14 cellular contexts compared by ENCODE assay signal in the genomic region with DNA sequence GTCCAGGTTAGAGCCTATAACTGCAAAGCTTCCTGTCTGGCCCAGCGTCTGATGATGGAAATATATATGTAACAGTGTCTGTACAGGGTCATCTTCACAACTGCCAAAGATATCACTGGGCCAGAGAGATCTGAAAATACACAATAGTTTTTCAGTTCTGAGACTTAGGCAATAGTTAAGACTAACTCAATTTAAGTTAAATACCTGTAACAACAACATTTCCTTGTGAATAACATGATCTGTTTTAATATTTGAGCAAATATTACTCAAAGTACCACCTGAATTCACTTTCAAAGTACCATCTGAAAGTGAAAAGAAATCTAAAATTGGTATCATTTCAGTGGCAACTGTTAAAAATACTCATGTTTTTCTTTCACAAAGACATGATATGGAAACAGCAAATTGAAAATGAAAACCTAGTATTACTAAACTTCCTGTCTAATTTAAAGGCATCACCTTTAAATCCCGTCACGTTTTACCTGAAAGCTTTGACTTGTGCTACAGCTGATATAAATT. TPM values are rescaled to one million over a fixed set of nuclear protein-coding genes. Genes with fewer than 3 reads are reported as not detected.
DNase-seq lines count a peak whose midpoint lies in the region; ATAC-seq and TF ChIP-seq lines count a peak whose summit lies in the region.
"Had no signal": no experiment of that assay in that cellular context is flagged by ENCODE, and none has a peak within 500 bp of the region (broad histone marks: within the 10 kb centered on the region; RNA-seq: fewer than 3 reads in every experiment).

No MANE protein-coding gene starts in this region.

- H3K9ac ChIP-seq in PC-3 (ENCODE audit: low read length): no peak overlapping the region

- no peaks in the 10 kb centered on the region for H3K4me1 ChIP-seq in PC-3 (ENCODE audit: insufficient read depth, low read length)
- H3K4me1 ChIP-seq in naive thymus-derived CD4-positive, alpha-beta T cell (ENCODE audit: control insufficient read depth in 2 of 2, insufficient read depth in 2 of 2, low read length in 2 of 2): no peaks in the 10 kb centered on the region
- H3K4me1 ChIP-seq: breast epithelium had no signal

- no peaks in the 10 kb centered on the region for H3K9me2 ChIP-seq in PC-3 (replicated peaks; ENCODE audit: low read length)

- H3K27me3 ChIP-seq in PC-3 (ENCODE audit: low read length): no peaks in the 10 kb centered on the region
- no peaks in the 10 kb centered on the region for H3K27me3 ChIP-seq in naive thymus-derived CD4-positive, alpha-beta T cell (ENCODE audit: control insufficient read depth in 2 of 2, insufficient read depth in 2 of 2, low read length in 2 of 2)
- H3K27me3 ChIP-seq: breast epithelium had no signal

- intact Hi-C loops in activated CD4-positive, alpha-beta T cell treated with anti-CD3 and anti-CD28 coated beads for 36 hours (cut with DNase I, micrococcal nuclease): loop anchor here in 1 of 2 experiments (2.0 to 10.0 kb wide), 6 partner anchors 157 to 455 kb away; partner anchors contain the start of genes OCIAD2 and SLAIN2
- intact Hi-C loops in PC-3 (cut with micrococcal nuclease): no loop called here
- intact Hi-C loops in naive thymus-derived CD4-positive, alpha-beta T cell (cut with micrococcal nuclease): loop anchor here in 1 of 2 donors (5.0 kb wide), 1 partner anchor 182 kb away; no protein-coding TSS in a partner anchor

- H2AFZ ChIP-seq in PC-3 (ENCODE audit: low read length): no peak overlapping the region

- no peaks in the 10 kb centered on the region for H3K79me2 ChIP-seq in PC-3 (ENCODE audit: low read length)

- POLR2A ChIA-PET in activated CD4-positive, alpha-beta T cell treated with anti-CD3 and anti-CD28 coated beads for 36 hours (lab: Charles Lee): interaction anchor here (0.6 kb wide), 1 partner anchor 463 kb away, joined by 3 read pairs; no protein-coding TSS in a partner anchor
- POLR2A ChIA-PET in PC-3 (lab: Charles Lee; ENCODE audit: unreplicated experiment): no interaction called here
- POLR2A ChIA-PET in naive thymus-derived CD4-positive, alpha-beta T cell (lab: Charles Lee): no interaction called here

- no peak overlapping the region for H3K27ac Mint-ChIP-seq in activated CD4-positive, alpha-beta T cell treated with anti-CD3 and anti-CD28 coated beads for 36 hours
- H3K27ac Mint-ChIP-seq in activated naive CD8-positive, alpha-beta T cell treated with anti-CD3 and anti-CD28 coated beads for 36 hours: peak overlapping the region; percentile 83
- peak overlapping the region in 1 of 9 donors; percentile 25 for H3K27ac Mint-ChIP-seq in naive thymus-derived CD4-positive, alpha-beta T cell

- no peaks in the 10 kb centered on the region for H3F3A ChIP-seq in PC-3 (ENCODE audit: low read length, unreplicated experiment)

- no peaks in the 10 kb centered on the region for H3K27me3 Mint-ChIP-seq in activated CD4-positive, alpha-beta T cell treated with anti-CD3 and anti-CD28 coated beads for 36 hours
- H3K27me3 Mint-ChIP-seq in activated naive CD8-positive, alpha-beta T cell treated with anti-CD3 and anti-CD28 coated beads for 36 hours: no peaks in the 10 kb centered on the region
- H3K27me3 Mint-ChIP-seq in naive thymus-derived CD4-positive, alpha-beta T cell: no peaks in the 10 kb centered on the region
- H3K27me3 Mint-ChIP-seq: naive B cell had no signal

- H3K27ac ChIP-seq in PC-3 (ENCODE audit: low read length): no peak overlapping the region
- H3K27ac ChIP-seq in naive thymus-derived CD4-positive, alpha-beta T cell (ENCODE audit: low read depth, low read length): no peak overlapping the region
- H3K27ac ChIP-seq: breast epithelium, skin epidermis had no signal

- CTCF ChIA-PET in activated CD4-positive, alpha-beta T cell treated with anti-CD3 and anti-CD28 coated beads for 36 hours (lab: Charles Lee): interaction anchor here (0.7 to 1.5 kb wide), 4 partner anchors 15 to 372 kb away, joined by 3 to 4 read pairs (median 3); no protein-coding TSS in a partner anchor
- CTCF ChIA-PET in PC-3 (lab: Charles Lee): no interaction called here
- CTCF ChIA-PET in naive thymus-derived CD4-positive, alpha-beta T cell (lab: Charles Lee): no interaction called here

- H3K4me2 ChIP-seq in PC-3 (ENCODE audit: low read length): no peak overlapping the region

- DNase-seq in activated CD4-positive, alpha-beta T cell treated with anti-CD3 and anti-CD28 coated beads for 36 hours: no peak
- no peak for DNase-seq in activated CD4-positive, alpha-beta T cell treated with anti-CD3 and anti-CD28 coated beads for 1 hour
- DNase-seq in activated naive CD8-positive, alpha-beta T cell treated with anti-CD3 and anti-CD28 coated beads for 36 hours: no peak
- no peak for DNase-seq in PC-3
- DNase-seq in COLO829 (ENCODE audit: low spot score): no peak
- DNase-seq in naive thymus-derived CD4-positive, alpha-beta T cell: no peak
- DNase-seq: naive B cell, NCI-H526 treated with DMSO at 0.1 percent for 48 hours had no signal

- TF ChIP-seq CTCF in PC-3 (conservative IDR thresholded peaks at IDR 0.05; ENCODE audit: low read depth, low read length): no peak

- H3K4me1 Mint-ChIP-seq in activated CD4-positive, alpha-beta T cell treated with anti-CD3 and anti-CD28 coated beads for 36 hours: peaks cover 17% of the 10 kb centered on the region
- peaks cover 27% of the 10 kb centered on the region for H3K4me1 Mint-ChIP-seq in activated naive CD8-positive, alpha-beta T cell treated with anti-CD3 and anti-CD28 coated beads for 36 hours
- peaks cover 0 to 14% (median 0%) of the 10 kb centered on the region in 7 donors for H3K4me1 Mint-ChIP-seq in naive thymus-derived CD4-positive, alpha-beta T cell
- H3K4me1 Mint-ChIP-seq: naive B cell had no signal

- no peak overlapping the region for H3K4me3 ChIP-seq in PC-3 (ENCODE audit: low read length)
- H3K4me3 ChIP-seq in naive thymus-derived CD4-positive, alpha-beta T cell (ENCODE audit: low read length): no peak overlapping the region
- H3K4me3 ChIP-seq: breast epithelium, skin epidermis had no signal

- H4K20me1 ChIP-seq in PC-3 (ENCODE audit: low read length): no peaks in the 10 kb centered on the region

- H3K9me3 Mint-ChIP-seq in activated CD4-positive, alpha-beta T cell treated with anti-CD3 and anti-CD28 coated beads for 36 hours (ENCODE audit: low read depth): no peaks in the 10 kb centered on the region
- no peaks in the 10 kb centered on the region for H3K9me3 Mint-ChIP-seq in activated naive CD8-positive, alpha-beta T cell treated with anti-CD3 and anti-CD28 coated beads for 36 hours
- no peaks in the 10 kb centered on the region for H3K9me3 Mint-ChIP-seq in naive thymus-derived CD4-positive, alpha-beta T cell
- H3K9me3 Mint-ChIP-seq: naive B cell had no signal

- BruUV-seq in PC-3 (replicated peaks; lab: Mats Ljungman, UMichigan): no TSS peak

- H3K36me3 ChIP-seq in PC-3 (ENCODE audit: low read depth, low read length): peaks cover 10% of the 10 kb centered on the region; the same call in 1 of the 2 replicates
- H3K36me3 ChIP-seq in naive thymus-derived CD4-positive, alpha-beta T cell (ENCODE audit: control insufficient read depth in 2 of 3, insufficient read depth in 3 of 3, low read length in 3 of 3): peaks cover 0 to 25% (median 4%) of the 10 kb centered on the region in 3 experiments
- H3K36me3 ChIP-seq: breast epithelium had no signal

- H3K36me3 Mint-ChIP-seq in activated CD4-positive, alpha-beta T cell treated with anti-CD3 and anti-CD28 coated beads for 36 hours (ENCODE audit: low read depth): peaks cover 12% of the 10 kb centered on the region
- peaks cover 18% of the 10 kb centered on the region for H3K36me3 Mint-ChIP-seq in activated naive CD8-positive, alpha-beta T cell treated with anti-CD3 and anti-CD28 coated beads for 36 hours
- peaks cover 4 to 31% (median 15%) of the 10 kb centered on the region in 5 donors for H3K36me3 Mint-ChIP-seq in naive thymus-derived CD4-positive, alpha-beta T cell

- no peak overlapping the region for H3K4me3 Mint-ChIP-seq in activated CD4-positive, alpha-beta T cell treated with anti-CD3 and anti-CD28 coated beads for 36 hours
- peak overlapping the region; percentile 29 for H3K4me3 Mint-ChIP-seq in activated naive CD8-positive, alpha-beta T cell treated with anti-CD3 and anti-CD28 coated beads for 36 hours
- no peak overlapping the region for H3K4me3 Mint-ChIP-seq in naive thymus-derived CD4-positive, alpha-beta T cell
- H3K4me3 Mint-ChIP-seq: naive B cell had no signal

- ATAC-seq in activated CD4-positive, alpha-beta T cell treated with anti-CD3 and anti-CD28 coated beads for 36 hours: peak; percentile 73
- ATAC-seq in GM21529 (IDR thresholded peaks at IDR 0.05; ENCODE audit: unreplicated experiment): peak; percentile 83
- peak; percentile 83 for ATAC-seq in HG03095 (IDR thresholded peaks at IDR 0.05; ENCODE audit: unreplicated experiment)
- ATAC-seq in PC-3: no peak
- no peak for ATAC-seq in naive thymus-derived CD4-positive, alpha-beta T cell
- ATAC-seq: esophagus mucosa had no signal

- H3K9me3 ChIP-seq in PC-3 (ENCODE audit: low read length): no peaks in the 10 kb centered on the region
- H3K9me3 ChIP-seq in naive thymus-derived CD4-positive, alpha-beta T cell (ENCODE audit: control insufficient read depth in 2 of 3, low read length in 3 of 3): no peaks in the 10 kb centered on the region
- H3K9me3 ChIP-seq: breast epithelium had no signal

RNA-seq across cellular contexts. Expression of gene ZAR1, which starts 9.6 kb away (rescaled TPM):
- not detected for total RNA-seq in activated CD4-positive, alpha-beta T cell treated with anti-CD3 and anti-CD28 coated beads for 36 hours
- total RNA-seq in activated naive CD8-positive, alpha-beta T cell treated with anti-CD3 and anti-CD28 coated beads for 36 hours: not detected
- total RNA-seq in PC-3 (2014; rRNA removed): not detected in 2 replicates
- not detected for total RNA-seq in naive thymus-derived CD4-positive, alpha-beta T cell
- not detected for polyA plus RNA-seq in naive thymus-derived CD4-positive, alpha-beta T cell
- total RNA-seq: A172, esophagus mucosa had no signal

RNA-seq across cellular contexts. Expression of gene SLC10A4, which starts 16.5 kb away (rescaled TPM):
- total RNA-seq in activated CD4-positive, alpha-beta T cell treated with anti-CD3 and anti-CD28 coated beads for 36 hours: not detected
- not detected for total RNA-seq in activated naive CD8-positive, alpha-beta T cell treated with anti-CD3 and anti-CD28 coated beads for 36 hours
- not detected in 2 replicates for total RNA-seq in PC-3 (2014; rRNA removed)
- total RNA-seq in naive thymus-derived CD4-positive, alpha-beta T cell: under 1 TPM in 2 of 5 experiments, not detected in 3; 0.16 to 0.17 TPM
- polyA plus RNA-seq in naive thymus-derived CD4-positive, alpha-beta T cell: under 1 TPM in 1 of 2 donors, not detected in 1; 0.09 TPM
- total RNA-seq: A172, esophagus mucosa had no signal

Comparison
In these comparisons a context has a peak if more than half of its experiments do, and no peak if none do; other contexts are left out.
1. ATAC-seq: peak in activated CD4-positive, alpha-beta T cell treated with anti-CD3 and anti-CD28 coated beads for 36 hours (single experiment), GM21529 (single experiment) and HG03095 (single experiment); none in PC-3 (single experiment) and naive thymus-derived CD4-positive, alpha-beta T cell (single experiment).